In genomic region chr20:37387519-37388269, GRCh38 we compare ENCODE assay signal across 16 cellular contexts.
"Had no signal": no experiment of that assay in that cellular context is flagged by ENCODE, and none has a peak within 500 bp of the region (broad histone marks: within the 10 kb centered on the region; RNA-seq: fewer than 3 reads in every experiment).

No MANE protein-coding gene starts in this region.

- H3K27me3 Mint-ChIP-seq: activated B cell treated with CpG ODN at 0.5 μM for 24 hours; stimulated activated naive B cell treated with anti-CD40 and anti-IgM and Interleukin-4, amounts not matched to agents 10 μg/mL and 1 μg/mL and 100 μg/mL, for 72 hours had no signal

- ATAC-seq: pancreas; stimulated activated naive B cell treated with anti-CD40 and anti-IgM and Interleukin-4, amounts not matched to agents 10 μg/mL and 1 μg/mL and 100 μg/mL, for 72 hours had no signal

- H3K4me2 ChIP-seq: neural progenitor cell had no signal

- H3K27ac Mint-ChIP-seq: activated B cell treated with CpG ODN at 0.5 μM for 24 hours; activated CD4-positive, alpha-beta T cell treated with anti-CD3 and anti-CD28 coated beads, Interleukin-2, amount 10 ng/mL, durations not matched to agents 7 days and 5 days; activated naive CD4-positive, alpha-beta T cell treated with anti-CD3 and anti-CD28 coated beads, Interleukin-2, amount 10 ng/mL, durations not matched to agents 7 days and 5 days; neural progenitor cell had no signal

- H3K27me3 ChIP-seq: cardiac muscle cell, colonic mucosa, neural progenitor cell, pancreas, thyroid gland, vagina had no signal

- H2AFZ ChIP-seq: neural progenitor cell had no signal

- H3K4me3 Mint-ChIP-seq: activated B cell treated with CpG ODN at 0.5 μM for 24 hours; activated CD4-positive, alpha-beta T cell treated with anti-CD3 and anti-CD28 coated beads, Interleukin-2, amount 10 ng/mL, durations not matched to agents 7 days and 5 days; neural progenitor cell; stimulated activated naive B cell treated with anti-CD40 and anti-IgM and Interleukin-4, amounts not matched to agents 10 μg/mL and 1 μg/mL and 100 μg/mL, for 72 hours had no signal

- H3K27ac ChIP-seq: cardiac muscle cell, colonic mucosa, neural progenitor cell, pancreas, thyroid gland, vagina had no signal

- H3K9me3 Mint-ChIP-seq: activated B cell treated with CpG ODN at 0.5 μM for 24 hours; activated CD4-positive, alpha-beta T cell treated with anti-CD3 and anti-CD28 coated beads, Interleukin-2, amount 10 ng/mL, durations not matched to agents 7 days and 5 days; activated naive CD4-positive, alpha-beta T cell treated with anti-CD3 and anti-CD28 coated beads, Interleukin-2, amount 10 ng/mL, durations not matched to agents 7 days and 5 days; neural progenitor cell; stimulated activated naive B cell treated with anti-CD40 and anti-IgM and Interleukin-4, amounts not matched to agents 10 μg/mL and 1 μg/mL and 100 μg/mL, for 72 hours had no signal

- DNase-seq: activated B cell treated with CpG ODN at 0.5 μM for 24 hours; activated CD4-positive, alpha-beta T cell treated with anti-CD3 and anti-CD28 coated beads, Interleukin-2, amount 10 ng/mL, durations not matched to agents 7 days and 5 days; activated naive CD4-positive, alpha-beta T cell treated with anti-CD3 and anti-CD28 coated beads, Interleukin-2, amount 10 ng/mL, durations not matched to agents 7 days and 5 days; colonic mucosa; effector CD4-positive, alpha-beta T cell; foreskin fibroblast; hypothalamus; midbrain; stimulated activated CD4-positive, alpha-beta T cell treated with anti-CD3 and anti-CD28 coated beads, Interleukin-15, amount 100 ng/mL, for 24 hours; stimulated activated CD4-positive, alpha-beta T cell treated with anti-CD3 and anti-CD28 coated beads, Interleukin-4, amount 100 ng/mL, for 1 hour; stimulated activated naive B cell treated with anti-CD40 and anti-IgM and Interleukin-4, amounts not matched to agents 10 μg/mL and 1 μg/mL and 100 μg/mL, for 72 hours; thyroid gland had no signal

- H3K36me3 Mint-ChIP-seq: activated naive CD4-positive, alpha-beta T cell treated with anti-CD3 and anti-CD28 coated beads, Interleukin-2, amount 10 ng/mL, durations not matched to agents 7 days and 5 days had no signal

- H3K4me3 ChIP-seq: cardiac muscle cell, colonic mucosa, neural progenitor cell, pancreas, thyroid gland, vagina had no signal

- H3K9me3 ChIP-seq: colonic mucosa, pancreas, thyroid gland, vagina had no signal

- H3K4me1 ChIP-seq: colonic mucosa, neural progenitor cell, pancreas had no signal

- H3K36me3 ChIP-seq: cardiac muscle cell, colonic mucosa, neural progenitor cell, thyroid gland had no signal
